ENCODE assay signal across 1 cellular context in the genomic region with DNA sequence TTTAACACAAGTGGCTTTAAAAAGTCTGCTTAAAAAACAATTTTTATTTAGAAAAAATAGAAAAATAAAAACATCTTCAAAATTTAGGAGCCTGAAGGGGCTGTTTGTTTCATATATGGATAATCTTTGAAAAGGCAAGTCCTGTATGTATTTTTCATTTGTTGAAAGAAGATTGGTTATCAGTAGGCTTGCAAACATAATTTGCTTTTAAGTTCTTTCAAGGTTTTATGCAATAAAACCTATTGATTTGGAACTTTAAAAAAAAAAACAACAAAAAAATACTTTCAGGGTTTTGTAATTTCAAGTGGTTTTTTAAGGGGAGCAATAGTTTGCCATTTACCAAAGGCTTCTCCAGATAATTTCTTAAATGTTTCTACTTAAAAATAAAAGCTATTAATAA.
A peak's percentile ranks its signal among the peaks of the same experiment; 100 is the strongest.
TF ChIP-seq lines count a peak whose summit lies in the region.

No MANE protein-coding gene starts in this region.

TF ChIP-seq in HepG2, 621 proteins besides CTCF, POLR2A, EP300 and RAD21 (continued from another document):
- TF ChIP-seq, protein P1, sequence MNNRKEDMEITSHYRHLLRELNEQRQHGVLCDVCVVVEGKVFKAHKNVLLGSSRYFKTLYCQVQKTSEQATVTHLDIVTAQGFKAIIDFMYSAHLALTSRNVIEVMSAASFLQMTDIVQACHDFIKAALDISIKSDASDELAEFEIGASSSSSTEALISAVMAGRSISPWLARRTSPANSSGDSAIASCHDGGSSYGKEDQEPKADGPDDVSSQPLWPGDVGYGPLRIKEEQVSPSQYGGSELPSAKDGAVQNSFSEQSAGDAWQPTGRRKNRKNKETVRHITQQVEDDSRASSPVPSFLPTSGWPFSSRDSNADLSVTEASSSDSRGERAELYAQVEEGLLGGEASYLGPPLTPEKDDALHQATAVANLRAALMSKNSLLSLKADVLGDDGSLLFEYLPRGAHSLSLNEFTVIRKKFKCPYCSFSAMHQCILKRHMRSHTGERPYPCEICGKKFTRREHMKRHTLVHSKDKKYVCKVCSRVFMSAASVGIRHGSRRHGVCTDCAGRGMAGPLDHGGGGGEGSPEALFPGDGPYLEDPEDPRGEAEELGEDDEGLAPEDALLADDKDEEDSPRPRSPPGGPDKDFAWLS (CRISPR knock-in tag; IDR thresholded peaks at IDR 0.05; ENCODE audit: borderline replicate concordance) = no peak
- TF ChIP-seq KDM2A (CRISPR knock-in tag; IDR thresholded peaks at IDR 0.05; ENCODE audit: borderline replicate concordance, low read depth) (no peak), SOX13 (IDR thresholded peaks at IDR 0.05) (no peak), SOX13 (CRISPR knock-in tag; conservative IDR thresholded peaks at IDR 0.05 in 1 of 2, IDR thresholded peaks at IDR 0.05 in 1 of 2) (peak in 1 of 2 experiments; percentile 36; a peak in 1 of 4 replicates), FOXP1 (IDR thresholded peaks at IDR 0.05) (no peak), FOXP1 (CRISPR knock-in tag; IDR thresholded peaks at IDR 0.05) (peak; percentile 49; the same call in 1 of the 2 replicates), ZNF432 (CRISPR knock-in tag; IDR thresholded peaks at IDR 0.05; ENCODE audit: borderline replicate concordance) (no peak), BCL6 (CRISPR knock-in tag; IDR thresholded peaks at IDR 0.05) (peak; percentile 60), KMT2A (CRISPR knock-in tag; IDR thresholded peaks at IDR 0.05) (no peak), ISL2 (CRISPR knock-in tag; IDR thresholded peaks at IDR 0.05) (peak; percentile 73; the same call in 1 of the 2 replicates), GATAD2A (CRISPR knock-in tag; IDR thresholded peaks at IDR 0.05) (0 out of 2 replicates have a peak, but pooled peaks have one; percentile 42), ESRRA (CRISPR knock-in tag; IDR thresholded peaks at IDR 0.05; ENCODE audit: low read depth) (no peak), ZBTB3 (CRISPR knock-in tag; IDR thresholded peaks at IDR 0.05; ENCODE audit: borderline replicate concordance, low read depth) (no peak), HNF4A (CRISPR knock-in tag; IDR thresholded peaks at IDR 0.05) (0 out of 2 replicates have a peak, but pooled peaks have one; percentile 14), ZBTB7A (CRISPR knock-in tag; IDR thresholded peaks at IDR 0.05) (no peak), ARID3A (IDR thresholded peaks at IDR 0.05; ENCODE audit: low read depth, low read length) (0 out of 2 replicates have a peak, but pooled peaks have one; percentile 33), FOXO1 (CRISPR knock-in tag; IDR thresholded peaks at IDR 0.05) (no peak), ZFP1 (CRISPR knock-in tag; IDR thresholded peaks at IDR 0.05) (no peak), MTA1 (CRISPR knock-in tag; IDR thresholded peaks at IDR 0.05; ENCODE audit: borderline replicate concordance) (no peak), CEBPG (CRISPR knock-in tag; IDR thresholded peaks at IDR 0.05) (peak; percentile 38), FOXA3 (CRISPR knock-in tag; IDR thresholded peaks at IDR 0.05) (peak; percentile 42; the same call in 1 of the 2 replicates), NFIC (IDR thresholded peaks at IDR 0.05; ENCODE audit: low read length) (peak; percentile 75; the same call in 1 of the 2 replicates), HHEX (CRISPR knock-in tag; IDR thresholded peaks at IDR 0.05) (no peak), IRX3 (CRISPR knock-in tag; IDR thresholded peaks at IDR 0.05; ENCODE audit: borderline replicate concordance, low read depth) (no peak), KDM6A (CRISPR knock-in tag; IDR thresholded peaks at IDR 0.05; ENCODE audit: low read depth) (no peak), NR2F2 (IDR thresholded peaks at IDR 0.05; ENCODE audit: borderline replicate concordance, low read depth) (no peak), ONECUT2 (CRISPR knock-in tag; IDR thresholded peaks at IDR 0.05) (peak; percentile 59), CREM (IDR thresholded peaks at IDR 0.05) (peak; percentile 42; the same call in 1 of the 2 replicates), CREM (CRISPR knock-in tag; IDR thresholded peaks at IDR 0.05) (no peak), ZNF24 (IDR thresholded peaks at IDR 0.05) (no peak), ZNF362 (CRISPR knock-in tag; IDR thresholded peaks at IDR 0.05; ENCODE audit: borderline replicate concordance) (peak; percentile 73; the same call in 1 of the 2 replicates), TCF7L2 (IDR thresholded peaks at IDR 0.05; ENCODE audit: low read depth, low read length) (peak; percentile 81), SOX5 (CRISPR knock-in tag; IDR thresholded peaks at IDR 0.05; ENCODE audit: borderline replicate concordance) (peak; percentile 20; the same call in 1 of the 2 replicates), NCOA2 (CRISPR knock-in tag; IDR thresholded peaks at IDR 0.05) (peak; percentile 57)
- TF ChIP-seq, protein P2, sequence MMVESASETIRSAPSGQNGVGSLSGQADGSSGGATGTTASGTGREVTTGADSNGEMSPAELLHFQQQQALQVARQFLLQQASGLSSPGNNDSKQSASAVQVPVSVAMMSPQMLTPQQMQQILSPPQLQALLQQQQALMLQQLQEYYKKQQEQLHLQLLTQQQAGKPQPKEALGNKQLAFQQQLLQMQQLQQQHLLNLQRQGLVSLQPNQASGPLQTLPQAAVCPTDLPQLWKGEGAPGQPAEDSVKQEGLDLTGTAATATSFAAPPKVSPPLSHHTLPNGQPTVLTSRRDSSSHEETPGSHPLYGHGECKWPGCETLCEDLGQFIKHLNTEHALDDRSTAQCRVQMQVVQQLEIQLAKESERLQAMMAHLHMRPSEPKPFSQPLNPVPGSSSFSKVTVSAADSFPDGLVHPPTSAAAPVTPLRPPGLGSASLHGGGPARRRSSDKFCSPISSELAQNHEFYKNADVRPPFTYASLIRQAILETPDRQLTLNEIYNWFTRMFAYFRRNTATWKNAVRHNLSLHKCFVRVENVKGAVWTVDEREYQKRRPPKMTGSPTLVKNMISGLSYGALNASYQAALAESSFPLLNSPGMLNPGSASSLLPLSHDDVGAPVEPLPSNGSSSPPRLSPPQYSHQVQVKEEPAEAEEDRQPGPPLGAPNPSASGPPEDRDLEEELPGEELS (CRISPR knock-in tag; IDR thresholded peaks at IDR 0.05) = peak; percentile 21; the same call in 1 of the 2 replicates
- TF ChIP-seq, protein P3, sequence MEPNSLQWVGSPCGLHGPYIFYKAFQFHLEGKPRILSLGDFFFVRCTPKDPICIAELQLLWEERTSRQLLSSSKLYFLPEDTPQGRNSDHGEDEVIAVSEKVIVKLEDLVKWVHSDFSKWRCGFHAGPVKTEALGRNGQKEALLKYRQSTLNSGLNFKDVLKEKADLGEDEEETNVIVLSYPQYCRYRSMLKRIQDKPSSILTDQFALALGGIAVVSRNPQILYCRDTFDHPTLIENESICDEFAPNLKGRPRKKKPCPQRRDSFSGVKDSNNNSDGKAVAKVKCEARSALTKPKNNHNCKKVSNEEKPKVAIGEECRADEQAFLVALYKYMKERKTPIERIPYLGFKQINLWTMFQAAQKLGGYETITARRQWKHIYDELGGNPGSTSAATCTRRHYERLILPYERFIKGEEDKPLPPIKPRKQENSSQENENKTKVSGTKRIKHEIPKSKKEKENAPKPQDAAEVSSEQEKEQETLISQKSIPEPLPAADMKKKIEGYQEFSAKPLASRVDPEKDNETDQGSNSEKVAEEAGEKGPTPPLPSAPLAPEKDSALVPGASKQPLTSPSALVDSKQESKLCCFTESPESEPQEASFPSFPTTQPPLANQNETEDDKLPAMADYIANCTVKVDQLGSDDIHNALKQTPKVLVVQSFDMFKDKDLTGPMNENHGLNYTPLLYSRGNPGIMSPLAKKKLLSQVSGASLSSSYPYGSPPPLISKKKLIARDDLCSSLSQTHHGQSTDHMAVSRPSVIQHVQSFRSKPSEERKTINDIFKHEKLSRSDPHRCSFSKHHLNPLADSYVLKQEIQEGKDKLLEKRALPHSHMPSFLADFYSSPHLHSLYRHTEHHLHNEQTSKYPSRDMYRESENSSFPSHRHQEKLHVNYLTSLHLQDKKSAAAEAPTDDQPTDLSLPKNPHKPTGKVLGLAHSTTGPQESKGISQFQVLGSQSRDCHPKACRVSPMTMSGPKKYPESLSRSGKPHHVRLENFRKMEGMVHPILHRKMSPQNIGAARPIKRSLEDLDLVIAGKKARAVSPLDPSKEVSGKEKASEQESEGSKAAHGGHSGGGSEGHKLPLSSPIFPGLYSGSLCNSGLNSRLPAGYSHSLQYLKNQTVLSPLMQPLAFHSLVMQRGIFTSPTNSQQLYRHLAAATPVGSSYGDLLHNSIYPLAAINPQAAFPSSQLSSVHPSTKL (CRISPR knock-in tag; IDR thresholded peaks at IDR 0.05) = peak; percentile 42; the same call in 1 of the 2 replicates
- TF ChIP-seq, protein P4, sequence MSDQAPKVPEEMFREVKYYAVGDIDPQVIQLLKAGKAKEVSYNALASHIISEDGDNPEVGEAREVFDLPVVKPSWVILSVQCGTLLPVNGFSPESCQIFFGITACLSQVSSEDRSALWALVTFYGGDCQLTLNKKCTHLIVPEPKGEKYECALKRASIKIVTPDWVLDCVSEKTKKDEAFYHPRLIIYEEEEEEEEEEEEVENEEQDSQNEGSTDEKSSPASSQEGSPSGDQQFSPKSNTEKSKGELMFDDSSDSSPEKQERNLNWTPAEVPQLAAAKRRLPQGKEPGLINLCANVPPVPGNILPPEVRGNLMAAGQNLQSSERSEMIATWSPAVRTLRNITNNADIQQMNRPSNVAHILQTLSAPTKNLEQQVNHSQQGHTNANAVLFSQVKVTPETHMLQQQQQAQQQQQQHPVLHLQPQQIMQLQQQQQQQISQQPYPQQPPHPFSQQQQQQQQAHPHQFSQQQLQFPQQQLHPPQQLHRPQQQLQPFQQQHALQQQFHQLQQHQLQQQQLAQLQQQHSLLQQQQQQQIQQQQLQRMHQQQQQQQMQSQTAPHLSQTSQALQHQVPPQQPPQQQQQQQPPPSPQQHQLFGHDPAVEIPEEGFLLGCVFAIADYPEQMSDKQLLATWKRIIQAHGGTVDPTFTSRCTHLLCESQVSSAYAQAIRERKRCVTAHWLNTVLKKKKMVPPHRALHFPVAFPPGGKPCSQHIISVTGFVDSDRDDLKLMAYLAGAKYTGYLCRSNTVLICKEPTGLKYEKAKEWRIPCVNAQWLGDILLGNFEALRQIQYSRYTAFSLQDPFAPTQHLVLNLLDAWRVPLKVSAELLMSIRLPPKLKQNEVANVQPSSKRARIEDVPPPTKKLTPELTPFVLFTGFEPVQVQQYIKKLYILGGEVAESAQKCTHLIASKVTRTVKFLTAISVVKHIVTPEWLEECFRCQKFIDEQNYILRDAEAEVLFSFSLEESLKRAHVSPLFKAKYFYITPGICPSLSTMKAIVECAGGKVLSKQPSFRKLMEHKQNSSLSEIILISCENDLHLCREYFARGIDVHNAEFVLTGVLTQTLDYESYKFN (CRISPR knock-in tag; conservative IDR thresholded peaks at IDR 0.05) = peak; percentile 61
- TF ChIP-seq, protein P5, sequence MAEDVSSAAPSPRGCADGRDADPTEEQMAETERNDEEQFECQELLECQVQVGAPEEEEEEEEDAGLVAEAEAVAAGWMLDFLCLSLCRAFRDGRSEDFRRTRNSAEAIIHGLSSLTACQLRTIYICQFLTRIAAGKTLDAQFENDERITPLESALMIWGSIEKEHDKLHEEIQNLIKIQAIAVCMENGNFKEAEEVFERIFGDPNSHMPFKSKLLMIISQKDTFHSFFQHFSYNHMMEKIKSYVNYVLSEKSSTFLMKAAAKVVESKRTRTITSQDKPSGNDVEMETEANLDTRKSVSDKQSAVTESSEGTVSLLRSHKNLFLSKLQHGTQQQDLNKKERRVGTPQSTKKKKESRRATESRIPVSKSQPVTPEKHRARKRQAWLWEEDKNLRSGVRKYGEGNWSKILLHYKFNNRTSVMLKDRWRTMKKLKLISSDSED (CRISPR knock-in tag; IDR thresholded peaks at IDR 0.05) = no peak
